Comparison of ENCODE assay signal across 11 cellular contexts in the genomic region with DNA sequence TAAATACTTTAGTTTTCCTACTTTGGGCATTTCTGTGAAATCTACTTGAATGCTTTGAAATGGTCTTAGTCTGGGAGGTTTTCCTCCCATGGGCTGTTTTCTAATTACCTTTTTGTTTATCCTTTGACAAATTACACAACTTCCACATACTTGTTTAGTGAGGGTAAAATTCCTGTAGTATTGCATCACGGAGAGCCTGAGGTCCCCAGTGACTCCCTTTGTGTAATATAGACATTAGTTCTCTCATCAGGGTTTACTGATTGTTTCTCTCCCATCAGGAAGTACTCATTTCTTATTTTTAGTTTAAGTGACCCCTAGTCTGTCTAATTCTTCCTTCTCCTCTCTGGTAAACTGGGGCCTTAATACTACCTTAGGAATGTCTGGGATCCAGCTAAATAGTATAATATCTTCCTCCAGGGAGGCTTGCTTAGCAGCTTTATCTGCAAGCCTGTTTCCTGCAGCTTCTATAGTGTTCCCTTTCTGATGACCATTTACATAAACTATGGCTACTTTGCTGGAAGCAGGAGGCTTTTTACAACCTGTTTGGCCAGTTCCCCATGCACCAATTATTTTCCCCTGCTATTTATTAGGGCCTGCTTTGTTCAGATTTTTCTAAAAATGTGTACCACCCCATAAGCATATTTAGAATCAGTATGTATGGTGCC.
DNase-seq lines count a peak whose midpoint lies in the region; ATAC-seq, FAIRE-seq and TF ChIP-seq lines count a peak whose summit lies in the region.
"Had no signal": no experiment of that assay in that cellular context is flagged by ENCODE, and none has a peak within 500 bp of the region (broad histone marks: within the 10 kb centered on the region; RNA-seq: fewer than 3 reads in every experiment).

No MANE protein-coding gene starts in this region.

- ATAC-seq in GM19023 (IDR thresholded peaks at IDR 0.05; ENCODE audit: unreplicated experiment) (no peak), GM21390 (IDR thresholded peaks at IDR 0.05; ENCODE audit: unreplicated experiment) (no peak)

- H3K4me1 Mint-ChIP-seq in Caco-2 (ENCODE audit: low read depth, unreplicated experiment), result peaks cover 21% of the 10 kb centered on the region
- peaks cover 14% of the 10 kb centered on the region for H3K4me1 Mint-ChIP-seq in osteocyte (ENCODE audit: unreplicated experiment)

- CTCF ChIA-PET in Caco-2 (lab: Charles Lee), result no interaction called here

- no peak for FAIRE-seq in small intestine (lab: Jason Lieb, UNC)

- BruUV-seq in Caco-2 (replicated peaks; lab: Mats Ljungman, UMichigan), result no TSS peak

- H3K9me3 Mint-ChIP-seq in Caco-2 (ENCODE audit: unreplicated experiment) (no peaks in the 10 kb centered on the region), osteocyte (ENCODE audit: unreplicated experiment) (no peaks in the 10 kb centered on the region)
- H3K9me3 Mint-ChIP-seq: activated B cell treated with CpG ODN at 0.5 μM for 24 hours had no signal

- no peak for TF ChIP-seq CTCF in Caco-2 (IDR thresholded peaks at IDR 0.05; ENCODE audit: insufficient read depth in 1 of 2, low read depth in 1 of 2, low read length in 1 of 2, severe bottlenecking in 1 of 2, unreplicated experiment in 1 of 2)
- no peak for TF ChIP-seq CTCF in osteocyte (IDR thresholded peaks at IDR 0.05)

- DNase-seq in Caco-2, result peak; percentile 51 to 61
- peak; percentile 31 for DNase-seq in MG63
- DNase-seq in epithelial cell of prostate (ENCODE audit: low read depth, low spot score), result no peak
- no peak for DNase-seq in osteocyte (ENCODE audit: extremely low spot score, unreplicated experiment)
- DNase-seq in activated CD8-positive, alpha-beta memory T cell treated with anti-CD3 and anti-CD28 coated beads, Interleukin-2, amount 50 U/mL, for 48 hours, result no peak
- DNase-seq in small intestine, result no peak
- DNase-seq: activated B cell treated with CpG ODN at 0.5 μM for 24 hours, NCI-H187 treated with DMSO at 0.1 percent for 48 hours had no signal

- H3K36me3 Mint-ChIP-seq in Caco-2 (ENCODE audit: insufficient read depth, unreplicated experiment), result peaks cover 15% of the 10 kb centered on the region
- H3K36me3 Mint-ChIP-seq in osteocyte (ENCODE audit: unreplicated experiment), result no peaks in the 10 kb centered on the region

- H3K27ac ChIP-seq in epithelial cell of prostate, result peak overlapping the region; percentile 79
- H3K27ac ChIP-seq in small intestine (ENCODE audit: low read depth in 1 of 2, low read length in 1 of 2), result no peak overlapping the region
- H3K27ac ChIP-seq: cardiac muscle cell had no signal

- H3K27me3 ChIP-seq in Caco-2 (replicated peaks; ENCODE audit: control insufficient read depth, insufficient read depth, low read length) (no peaks in the 10 kb centered on the region), MG63 (no peaks in the 10 kb centered on the region), small intestine (ENCODE audit: control insufficient read depth in 2 of 2, insufficient read depth in 2 of 2, low read length in 2 of 2) (no peaks in the 10 kb centered on the region)
- H3K27me3 ChIP-seq: cardiac muscle cell had no signal

- no peaks in the 10 kb centered on the region for H3K36me3 ChIP-seq in Caco-2 (ENCODE audit: control insufficient read depth, insufficient read depth, low read length)
- H3K36me3 ChIP-seq in MG63, result no peaks in the 10 kb centered on the region
- H3K36me3 ChIP-seq in small intestine (ENCODE audit: control insufficient read depth in 2 of 2, insufficient read depth in 2 of 2, low read length in 2 of 2), result no peaks in the 10 kb centered on the region
- H3K36me3 ChIP-seq: cardiac muscle cell had no signal

- no peaks in the 10 kb centered on the region for H3K27me3 Mint-ChIP-seq in Caco-2 (ENCODE audit: insufficient read depth, unreplicated experiment)
- peaks cover 3% of the 10 kb centered on the region for H3K27me3 Mint-ChIP-seq in osteocyte (ENCODE audit: unreplicated experiment)
- H3K27me3 Mint-ChIP-seq: activated B cell treated with CpG ODN at 0.5 μM for 24 hours had no signal

- H3K4me3 ChIP-seq in Caco-2 (ENCODE audit: low read depth, low read length) (no peak overlapping the region), MG63 (no peak overlapping the region), small intestine (ENCODE audit: low read depth in 1 of 2, low read length in 2 of 2) (no peak overlapping the region)
- H3K4me3 ChIP-seq: cardiac muscle cell had no signal

- H3K4me3 Mint-ChIP-seq in Caco-2 (ENCODE audit: unreplicated experiment) (peak overlapping the region; percentile 23), osteocyte (ENCODE audit: unreplicated experiment) (no peak overlapping the region)
- H3K4me3 Mint-ChIP-seq: activated B cell treated with CpG ODN at 0.5 μM for 24 hours had no signal

- 0 to 85% (median 61%) methylated on average over 1 of the region's 1 CpG for WGBS in small intestine, 3 donors

- H3K27ac Mint-ChIP-seq in Caco-2 (ENCODE audit: unreplicated experiment), result peak overlapping the region; percentile 93
- peak overlapping the region; percentile 1 for H3K27ac Mint-ChIP-seq in osteocyte (ENCODE audit: unreplicated experiment)
- H3K27ac Mint-ChIP-seq: activated B cell treated with CpG ODN at 0.5 μM for 24 hours had no signal

- POLR2A ChIA-PET in Caco-2 (lab: Charles Lee), result no interaction called here

- H3K9me3 ChIP-seq in Caco-2, result no peaks in the 10 kb centered on the region; the same call in 1 of the 2 replicates
- H3K9me3 ChIP-seq in MG63, result no peaks in the 10 kb centered on the region
- H3K9me3 ChIP-seq in small intestine (ENCODE audit: control insufficient read depth, low read depth), result no peaks in the 10 kb centered on the region

- H3K4me1 ChIP-seq in Caco-2 (peaks cover 38% of the 10 kb centered on the region), small intestine (ENCODE audit: control insufficient read depth in 2 of 2, insufficient read depth in 1 of 2, low read depth in 1 of 2, low read length in 1 of 2) (peaks cover 0 to 3% of the 10 kb centered on the region in 2 donors)

- intact Hi-C loops in Caco-2 (cut with micrococcal nuclease; ENCODE audit: unreplicated experiment), result loop anchor here (1.0 kb wide), 1 partner anchor 49 kb away; no protein-coding TSS in a partner anchor

Comparison
In these comparisons a context has a peak if more than half of its experiments do, and no peak if none do; other contexts are left out.
1. DNase-seq: peak in Caco-2 (2 of 2) and MG63 (single experiment); none in epithelial cell of prostate (single experiment), osteocyte (single experiment), activated CD8-positive, alpha-beta memory T cell treated with anti-CD3 and anti-CD28 coated beads, Interleukin-2, amount 50 U/mL, for 48 hours (single experiment) and small intestine (single experiment).